8 cellular contexts compared by ENCODE assay signal in genomic region chr20:50112512-50113419, GRCh38. TPM values are rescaled to one million over a fixed set of nuclear protein-coding genes. Genes with fewer than 3 reads are reported as not detected.
DNase-seq lines count a peak whose midpoint lies in the region; ATAC-seq and TF ChIP-seq lines count a peak whose summit lies in the region.

Gene UBE2V1, minus strand, starts transcription at chr20:50113150. Its CDS starts 22 bp downstream, at chr20:50113128.

- no peaks in the 10 kb centered on the region for H3K36me3 ChIP-seq in left ventricle myocardium inferior
- no peaks in the 10 kb centered on the region for H3K36me3 ChIP-seq in psoas muscle (ENCODE audit: insufficient read depth in 1 of 2, low read depth in 1 of 2)

- ATAC-seq in HG02642 (IDR thresholded peaks at IDR 0.05; ENCODE audit: poor library complexity, unreplicated experiment): peak; percentile 50
- peak; percentile 81 to 86 (median 84) for ATAC-seq in psoas muscle

- no peaks in the 10 kb centered on the region for H3K27me3 ChIP-seq in left ventricle myocardium inferior (ENCODE audit: low read depth)
- H3K27me3 ChIP-seq in psoas muscle (ENCODE audit: insufficient read depth in 3 of 3, low read length in 2 of 3): no peaks in the 10 kb centered on the region

- intact Hi-C loops in left ventricle myocardium inferior (cut with micrococcal nuclease) (no loop called here), psoas muscle (cut with DNase I) (loop anchor here in 1 of 2 donors (10.0 kb wide), 1 partner anchor 352 kb away; no protein-coding TSS in a partner anchor)

- H3K4me3 ChIP-seq in left ventricle myocardium inferior (peak within 1 kb of the TSS; percentile 99), psoas muscle (peak within 1 kb of the TSS; percentile 91)

- H3K4me1 ChIP-seq in left ventricle myocardium inferior (peaks cover 85% of the 10 kb centered on the region), psoas muscle (peaks cover 72% of the 10 kb centered on the region)

- H3K27ac ChIP-seq in left ventricle myocardium inferior (replicated peaks) (peak within 1 kb of the TSS; percentile 99), psoas muscle (peak within 1 kb of the TSS; percentile 97)

- WGBS in psoas muscle, 3 donors: 0 to 1% (median 0%) methylated on average over 39 to 70 of the region's 70 CpGs

- DNase-seq in GF-D8 (lab: John Stamatoyannopoulos, UW) (peak; percentile 79), NCI-H1694 treated with DMSO at 0.1 percent for 48 hours (lab: John Stamatoyannopoulos, UW) (peak; percentile 48), T-helper 2 cell (peak; percentile 78 to 93 (median 84)), amygdala (lab: John Stamatoyannopoulos, UW) (peak in 55 of 56 donors; percentile 52 to 93 (median 85)), left ventricle myocardium inferior (peak; percentile 92), psoas muscle (peak; percentile 91 to 95), ureter (ENCODE audit: low spot score) (peak; percentile 94)

- TF ChIP-seq CTCF in left ventricle myocardium inferior (IDR thresholded peaks at IDR 0.05; ENCODE audit: borderline replicate concordance): peak; percentile 40
- TF ChIP-seq CTCF in psoas muscle (IDR thresholded peaks at IDR 0.05): peak; percentile 28

- no peaks in the 10 kb centered on the region for H3K9me3 ChIP-seq in left ventricle myocardium inferior (replicated peaks)
- no peaks in the 10 kb centered on the region for H3K9me3 ChIP-seq in psoas muscle

RNA-seq across cellular contexts. Expression of gene UBE2V1, which starts in this region (rescaled TPM):
- total RNA-seq in left ventricle myocardium inferior: 77.1 TPM
- 10 to 100 TPM; 45.2 to 78.1 (median 57.5) TPM for total RNA-seq in psoas muscle
- polyA plus RNA-seq in psoas muscle: 100 to 1,000 TPM in 2 of 3 donors, 10 to 100 TPM in 1; 57.1 to 165 (median 103) TPM
- total RNA-seq in ureter: 120 TPM

Comparison
In these comparisons a context has a peak if more than half of its experiments do, and no peak if none do; other contexts are left out.
1. Peak in every context shown above with its lines: DNase-seq, ATAC-seq, H3K4me3 ChIP-seq and H3K27ac ChIP-seq.